12 cellular contexts compared by ENCODE assay signal in the genomic region with DNA sequence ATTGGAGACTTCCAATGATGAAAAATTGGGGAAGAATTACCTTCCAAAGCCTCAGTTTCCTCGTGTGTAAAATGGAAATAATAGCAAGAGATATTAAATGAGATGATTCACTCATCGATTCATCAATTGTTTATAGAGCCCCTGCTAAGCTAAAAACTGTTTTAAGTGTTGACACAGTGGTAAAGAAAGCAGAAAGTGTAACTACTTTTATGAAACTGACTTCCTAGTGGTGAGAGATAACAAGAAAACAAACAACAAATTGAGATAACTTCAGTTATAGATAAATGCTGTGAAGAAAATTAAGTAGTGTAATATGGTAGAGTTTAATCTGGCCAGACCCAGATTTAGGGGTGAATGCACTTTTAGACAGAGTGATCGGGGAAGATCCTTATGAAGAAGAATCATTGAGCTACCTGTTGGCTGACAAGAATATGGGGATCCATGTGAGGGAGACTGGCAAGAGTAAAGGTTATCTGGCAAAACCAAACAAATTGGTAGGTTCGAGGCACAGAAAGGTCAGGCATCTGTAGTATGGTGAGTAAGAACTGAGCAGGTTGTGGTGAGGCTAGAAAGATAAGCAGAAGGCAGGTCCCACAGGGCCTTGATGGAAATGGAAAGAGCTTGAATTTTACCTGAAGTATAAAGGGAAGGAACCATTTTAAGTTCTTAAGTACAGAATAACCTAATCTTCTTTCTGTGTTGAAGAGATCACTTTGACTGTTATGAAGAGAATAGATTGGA. TPM values are rescaled to one million over a fixed set of nuclear protein-coding genes. Genes with fewer than 3 reads are reported as not detected.
DNase-seq lines count a peak whose midpoint lies in the region; ATAC-seq and TF ChIP-seq lines count a peak whose summit lies in the region.
"Had no signal": no experiment of that assay in that cellular context is flagged by ENCODE, and none has a peak within 500 bp of the region (broad histone marks: within the 10 kb centered on the region; RNA-seq: fewer than 3 reads in every experiment).

No MANE protein-coding gene starts in this region.

- H3K27ac Mint-ChIP-seq in activated CD8-positive, alpha-beta memory T cell treated with anti-CD3 and anti-CD28 coated beads, Interleukin-2, amount 10 ng/mL, durations not matched to agents 7 days and 5 days, result peak overlapping the region; percentile 81
- peak overlapping the region; percentile 79 for H3K27ac Mint-ChIP-seq in T-helper 2 cell treated with Interferon-gamma antibody and Interleukin-4, amounts not matched to agents 5 μg/mL and 100 μg/mL, for 36 hours

- H3K36me3 Mint-ChIP-seq in activated CD8-positive, alpha-beta memory T cell treated with anti-CD3 and anti-CD28 coated beads, Interleukin-2, amount 10 ng/mL, durations not matched to agents 7 days and 5 days, result peaks cover 66% of the 10 kb centered on the region
- peaks cover 65% of the 10 kb centered on the region for H3K36me3 Mint-ChIP-seq in T-helper 2 cell treated with Interferon-gamma antibody and Interleukin-4, amounts not matched to agents 5 μg/mL and 100 μg/mL, for 36 hours (ENCODE audit: low read depth)

- no peaks in the 10 kb centered on the region for H3K27me3 Mint-ChIP-seq in activated CD8-positive, alpha-beta memory T cell treated with anti-CD3 and anti-CD28 coated beads, Interleukin-2, amount 10 ng/mL, durations not matched to agents 7 days and 5 days
- no peaks in the 10 kb centered on the region for H3K27me3 Mint-ChIP-seq in T-helper 2 cell treated with Interferon-gamma antibody and Interleukin-4, amounts not matched to agents 5 μg/mL and 100 μg/mL, for 36 hours (ENCODE audit: low read depth)

- H3K9me3 ChIP-seq in neutrophil, result no peaks in the 10 kb centered on the region
- H3K9me3 ChIP-seq: sigmoid colon had no signal

- H3K9me3 Mint-ChIP-seq in activated CD8-positive, alpha-beta memory T cell treated with anti-CD3 and anti-CD28 coated beads, Interleukin-2, amount 10 ng/mL, durations not matched to agents 7 days and 5 days (ENCODE audit: low read depth), result no peaks in the 10 kb centered on the region
- H3K9me3 Mint-ChIP-seq in T-helper 2 cell treated with Interferon-gamma antibody and Interleukin-4, amounts not matched to agents 5 μg/mL and 100 μg/mL, for 36 hours, result no peaks in the 10 kb centered on the region

- H3K36me3 ChIP-seq in neutrophil, result peaks cover 67% of the 10 kb centered on the region
- H3K36me3 ChIP-seq: sigmoid colon had no signal

- peak; percentile 73 for ATAC-seq in activated CD8-positive, alpha-beta memory T cell treated with anti-CD3 and anti-CD28 coated beads, Interleukin-2, amount 10 ng/mL, durations not matched to agents 7 days and 5 days
- ATAC-seq in HG02884 (IDR thresholded peaks at IDR 0.05; ENCODE audit: unreplicated experiment), result peak; percentile 57

- CTCF ChIA-PET in activated CD8-positive, alpha-beta memory T cell treated with anti-CD3 and anti-CD28 coated beads, Interleukin-2, amount 10 ng/mL, durations not matched to agents 7 days and 5 days (lab: Charles Lee), result interaction anchor here (0.7 to 2.6 kb wide), 6 partner anchors 18 to 183 kb away, joined by 3 to 10 read pairs (median 4); no protein-coding TSS in a partner anchor

- peak overlapping the region; percentile 97 for H3K27ac ChIP-seq in neutrophil
- H3K27ac ChIP-seq: sigmoid colon had no signal

- DNase-seq in activated CD8-positive, alpha-beta memory T cell treated with anti-CD3 and anti-CD28 coated beads, Interleukin-2, amount 10 ng/mL, durations not matched to agents 7 days and 5 days, result peak; percentile 66
- DNase-seq in activated CD8-positive, alpha-beta memory T cell treated with anti-CD3 and anti-CD28 coated beads, Interleukin-2, amount 50 U/mL, for 48 hours, result no peak
- peak; percentile 66 for DNase-seq in T-helper 2 cell treated with Interferon-gamma antibody and Interleukin-4, amounts not matched to agents 5 μg/mL and 100 μg/mL, for 36 hours (ENCODE audit: low spot score)
- no peak for DNase-seq in GM19240 (ENCODE audit: insufficient read length, low spot score)
- no peak for DNase-seq in DMS153 (lab: John Stamatoyannopoulos, UW)
- DNase-seq in NCI-H1436 treated with DMSO at 0.1 percent for 48 hours (lab: John Stamatoyannopoulos, UW), result no peak
- DNase-seq: caudate nucleus, SHP77 treated with DMSO at 0.1 percent for 48 hours, sigmoid colon had no signal

- H3K4me1 Mint-ChIP-seq in activated CD8-positive, alpha-beta memory T cell treated with anti-CD3 and anti-CD28 coated beads, Interleukin-2, amount 10 ng/mL, durations not matched to agents 7 days and 5 days, result peaks cover 71% of the 10 kb centered on the region
- H3K4me1 Mint-ChIP-seq in T-helper 2 cell treated with Interferon-gamma antibody and Interleukin-4, amounts not matched to agents 5 μg/mL and 100 μg/mL, for 36 hours (ENCODE audit: low read depth), result peaks cover 67% of the 10 kb centered on the region

- no peak for TF ChIP-seq CTCF in neutrophil (IDR thresholded peaks at IDR 0.05)

- H3K27me3 ChIP-seq in neutrophil, result no peaks in the 10 kb centered on the region
- H3K27me3 ChIP-seq: sigmoid colon had no signal

- H3K4me3 ChIP-seq in neutrophil (ENCODE audit: low read depth in 1 of 2, low read length in 1 of 2), result peak overlapping the region in 1 of 2 experiments; percentile 33
- H3K4me3 ChIP-seq: lung, sigmoid colon had no signal

- peak overlapping the region; percentile 65 for H3K4me3 Mint-ChIP-seq in activated CD8-positive, alpha-beta memory T cell treated with anti-CD3 and anti-CD28 coated beads, Interleukin-2, amount 10 ng/mL, durations not matched to agents 7 days and 5 days
- H3K4me3 Mint-ChIP-seq in T-helper 2 cell treated with Interferon-gamma antibody and Interleukin-4, amounts not matched to agents 5 μg/mL and 100 μg/mL, for 36 hours, result peak overlapping the region; percentile 81

- peaks cover 97 to 99% of the 10 kb centered on the region in 2 experiments for H3K4me1 ChIP-seq in neutrophil (ENCODE audit: control insufficient read depth in 1 of 2, insufficient read depth in 1 of 2, low read depth in 1 of 2, low read length in 1 of 2)
- H3K4me1 ChIP-seq: sigmoid colon had no signal

RNA-seq across cellular contexts. Expression of a gene that starts 10.9 kb away (rescaled TPM):
- total RNA-seq in activated CD8-positive, alpha-beta memory T cell treated with anti-CD3 and anti-CD28 coated beads, Interleukin-2, amount 10 ng/mL, durations not matched to agents 7 days and 5 days, result 100 to 1,000 TPM; 556 to 674 TPM

Comparison
In these comparisons a context has a peak if more than half of its experiments do, and no peak if none do; other contexts are left out.
1. DNase-seq: peak in activated CD8-positive, alpha-beta memory T cell treated with anti-CD3 and anti-CD28 coated beads, Interleukin-2, amount 10 ng/mL, durations not matched to agents 7 days and 5 days (single experiment) and T-helper 2 cell treated with Interferon-gamma antibody and Interleukin-4, amounts not matched to agents 5 μg/mL and 100 μg/mL, for 36 hours (single experiment); none in activated CD8-positive, alpha-beta memory T cell treated with anti-CD3 and anti-CD28 coated beads, Interleukin-2, amount 50 U/mL, for 48 hours (single experiment), GM19240 (single experiment), DMS153 (single experiment) and NCI-H1436 treated with DMSO at 0.1 percent for 48 hours (single experiment).